2 cellular contexts compared by ENCODE assay signal in the genomic region with DNA sequence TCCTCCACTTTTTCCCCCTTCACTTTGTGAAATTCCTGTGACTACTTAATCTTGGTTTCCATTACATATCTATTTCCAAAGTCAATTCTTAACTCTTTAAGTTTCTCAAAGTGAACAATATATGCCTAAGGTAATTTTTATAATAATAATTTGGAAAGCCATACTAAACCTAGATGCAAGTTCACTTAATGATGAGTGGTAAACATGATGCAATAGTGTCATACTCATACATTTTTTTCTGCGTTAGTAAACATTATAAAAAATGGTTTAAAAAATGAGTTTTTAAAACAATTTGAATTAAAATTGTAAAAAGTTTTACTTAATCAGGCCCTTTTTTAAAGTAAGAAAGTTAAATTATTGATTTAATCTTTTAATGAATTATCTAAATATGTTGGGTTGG.
TF ChIP-seq lines count a peak whose summit lies in the region.

No MANE protein-coding gene starts in this region.

TF ChIP-seq in HepG2, 621 proteins besides CTCF, POLR2A, EP300 and RAD21:
- TF ChIP-seq NKX3-1 (CRISPR knock-in tag; IDR thresholded peaks at IDR 0.05), result no peak
- no peak for TF ChIP-seq ZNF549 (CRISPR knock-in tag; IDR thresholded peaks at IDR 0.05)
- TF ChIP-seq ATF7 (IDR thresholded peaks at IDR 0.05), result 0 out of 2 replicates have a peak, but pooled peaks have one; percentile 12
- no peak for TF ChIP-seq ATF7 (CRISPR knock-in tag; IDR thresholded peaks at IDR 0.05)
TF ChIP-seq in HepG2: peak in this region for 1.

TF ChIP-seq in IMR-90, 13 proteins besides CTCF, POLR2A, EP300 and RAD21:
- TF ChIP-seq, protein P1, sequence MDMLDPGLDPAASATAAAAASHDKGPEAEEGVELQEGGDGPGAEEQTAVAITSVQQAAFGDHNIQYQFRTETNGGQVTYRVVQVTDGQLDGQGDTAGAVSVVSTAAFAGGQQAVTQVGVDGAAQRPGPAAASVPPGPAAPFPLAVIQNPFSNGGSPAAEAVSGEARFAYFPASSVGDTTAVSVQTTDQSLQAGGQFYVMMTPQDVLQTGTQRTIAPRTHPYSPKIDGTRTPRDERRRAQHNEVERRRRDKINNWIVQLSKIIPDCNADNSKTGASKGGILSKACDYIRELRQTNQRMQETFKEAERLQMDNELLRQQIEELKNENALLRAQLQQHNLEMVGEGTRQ (IDR thresholded peaks at IDR 0.05; ENCODE audit: low read depth, low read length), result no peak
- no peak for TF ChIP-seq MAZ (IDR thresholded peaks at IDR 0.05; ENCODE audit: borderline replicate concordance, low read depth, low read length)
- TF ChIP-seq CEBPB (IDR thresholded peaks at IDR 0.05; ENCODE audit: low read depth, low read length), result peak; percentile 53
